Comparison of ENCODE assay signal across 15 cellular contexts in the genomic region with DNA sequence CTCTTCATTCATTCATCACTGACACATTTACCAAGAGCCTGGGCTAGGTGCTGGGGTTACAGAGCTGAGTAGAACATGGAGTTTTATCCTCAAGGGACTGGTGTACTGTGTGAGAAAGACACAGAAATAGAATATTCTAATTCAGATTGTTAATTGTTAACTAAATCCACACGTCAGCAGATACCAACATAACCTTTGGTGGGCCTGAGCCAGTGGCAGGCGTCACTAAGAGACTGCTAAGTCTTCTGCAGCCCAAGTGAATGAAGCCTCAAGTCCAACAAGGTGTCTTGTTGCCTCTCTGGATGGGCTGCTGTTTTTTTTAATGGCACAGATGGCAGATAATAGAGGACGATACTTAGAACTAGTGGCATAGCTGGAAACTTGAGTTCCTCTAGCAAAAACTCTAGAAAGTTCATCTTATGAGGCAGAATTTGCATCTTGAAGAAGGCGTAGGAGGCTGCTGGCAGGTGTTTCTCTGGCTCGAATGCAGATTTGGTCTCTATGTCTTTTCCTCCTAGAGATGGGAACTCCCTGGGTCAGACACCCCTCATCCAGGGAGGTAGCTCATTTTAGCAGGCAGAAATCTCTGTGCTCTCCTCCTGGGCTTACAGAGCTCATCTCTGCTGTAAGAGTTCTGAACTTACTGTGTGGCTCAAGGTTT.
DNase-seq lines count a peak whose midpoint lies in the region; ATAC-seq and TF ChIP-seq lines count a peak whose summit lies in the region.
"Had no signal": no experiment of that assay in that cellular context is flagged by ENCODE, and none has a peak within 500 bp of the region (broad histone marks: within the 10 kb centered on the region; RNA-seq: fewer than 3 reads in every experiment).

No MANE protein-coding gene starts in this region.

- H3K27me3 ChIP-seq in OCI-LY3 (ENCODE audit: low read depth, low read length) (no peaks in the 10 kb centered on the region), right atrium auricular region (no peaks in the 10 kb centered on the region)
- H3K27me3 ChIP-seq: BE2C, colonic mucosa had no signal

- no peak for DNase-seq in activated T-cell treated with anti-CD3 and anti-CD28 coated beads, Interleukin-2, amount 50 U/mL, for 24 hours
- DNase-seq in NCI-H69 (lab: John Stamatoyannopoulos, UW) (no peak), right atrium auricular region (ENCODE audit: low spot score) (no peak)
- DNase-seq: BE2C; colonic mucosa; GM23248; midbrain; NCI-H510A; RPMI8226; stimulated activated naive CD4-positive, alpha-beta T cell treated with Interleukin-2 at 50 U/mL for 16 hours had no signal

- H3K36me3 ChIP-seq in OCI-LY3 (replicated peaks; ENCODE audit: low read depth, low read length) (no peaks in the 10 kb centered on the region), right atrium auricular region (no peaks in the 10 kb centered on the region)
- H3K36me3 ChIP-seq: BE2C, colonic mucosa had no signal

- H3K9me3 Mint-ChIP-seq in activated T-cell treated with anti-CD3 and anti-CD28 coated beads, Interleukin-2, amount 50 U/mL, for 24 hours, result no peaks in the 10 kb centered on the region

- H3K4me1 ChIP-seq in OCI-LY3 (ENCODE audit: low read length) (peaks cover 51% of the 10 kb centered on the region), right atrium auricular region (peaks cover 0 to 11% of the 10 kb centered on the region in 2 donors)
- H3K4me1 ChIP-seq: BE2C had no signal

- H3K4me3 ChIP-seq in OCI-LY3 (ENCODE audit: low read length) (peak overlapping the region; percentile 53), right atrium auricular region (no peak overlapping the region)
- H3K4me3 ChIP-seq: colonic mucosa, GM23248 had no signal

- H3K27me3 Mint-ChIP-seq in activated T-cell treated with anti-CD3 and anti-CD28 coated beads, Interleukin-2, amount 50 U/mL, for 24 hours, result peaks cover 19% of the 10 kb centered on the region

- peak overlapping the region; percentile 54 for H3K9ac ChIP-seq in OCI-LY3 (ENCODE audit: low read length)
- H3K9ac ChIP-seq: GM23248 had no signal

- no peak for TF ChIP-seq CTCF in OCI-LY3 (IDR thresholded peaks at IDR 0.05; ENCODE audit: low read depth, low read length)
- TF ChIP-seq CTCF in right atrium auricular region (IDR thresholded peaks at IDR 0.05), result no peak

- no peaks in the 10 kb centered on the region for H4K20me1 ChIP-seq in OCI-LY3 (ENCODE audit: insufficient read depth, low read length)

- H3K27ac ChIP-seq in OCI-LY3 (ENCODE audit: low read length), result peak overlapping the region; percentile 83
- no peak overlapping the region for H3K27ac ChIP-seq in right atrium auricular region
- H3K27ac ChIP-seq: colonic mucosa, GM23248 had no signal

- H3K27ac Mint-ChIP-seq in activated T-cell treated with anti-CD3 and anti-CD28 coated beads, Interleukin-2, amount 50 U/mL, for 24 hours, result no peak overlapping the region

- H3K36me3 Mint-ChIP-seq in activated T-cell treated with anti-CD3 and anti-CD28 coated beads, Interleukin-2, amount 50 U/mL, for 24 hours (ENCODE audit: low read depth), result no peaks in the 10 kb centered on the region

- no peak overlapping the region for H2AFZ ChIP-seq in OCI-LY3 (ENCODE audit: low read depth, low read length)
- H2AFZ ChIP-seq: GM23248 had no signal

- H3K4me2 ChIP-seq in OCI-LY3 (ENCODE audit: low read length), result peak overlapping the region; percentile 80

- ATAC-seq in GM18508 (IDR thresholded peaks at IDR 0.05; ENCODE audit: insufficient read depth, unreplicated experiment), result peak; percentile 67
- peak; percentile 84 for ATAC-seq in GM19467 (IDR thresholded peaks at IDR 0.05; ENCODE audit: unreplicated experiment)
- ATAC-seq in HG02938 (IDR thresholded peaks at IDR 0.05; ENCODE audit: unreplicated experiment), result peak; percentile 73
- ATAC-seq in GM18868 (IDR thresholded peaks at IDR 0.05; ENCODE audit: unreplicated experiment), result no peak

- H3K4me1 Mint-ChIP-seq in activated T-cell treated with anti-CD3 and anti-CD28 coated beads, Interleukin-2, amount 50 U/mL, for 24 hours (ENCODE audit: low read depth), result no peaks in the 10 kb centered on the region

- H3K9me3 ChIP-seq in OCI-LY3 (ENCODE audit: insufficient read depth, low read length) (no peaks in the 10 kb centered on the region), right atrium auricular region (no peaks in the 10 kb centered on the region)
- H3K9me3 ChIP-seq: BE2C, colonic mucosa had no signal

- no peaks in the 10 kb centered on the region for H3K79me2 ChIP-seq in OCI-LY3 (ENCODE audit: low read length)

- no peak overlapping the region for H3K4me3 Mint-ChIP-seq in activated T-cell treated with anti-CD3 and anti-CD28 coated beads, Interleukin-2, amount 50 U/mL, for 24 hours
